ENCODE assay signal across 1 cellular context in the genomic region with DNA sequence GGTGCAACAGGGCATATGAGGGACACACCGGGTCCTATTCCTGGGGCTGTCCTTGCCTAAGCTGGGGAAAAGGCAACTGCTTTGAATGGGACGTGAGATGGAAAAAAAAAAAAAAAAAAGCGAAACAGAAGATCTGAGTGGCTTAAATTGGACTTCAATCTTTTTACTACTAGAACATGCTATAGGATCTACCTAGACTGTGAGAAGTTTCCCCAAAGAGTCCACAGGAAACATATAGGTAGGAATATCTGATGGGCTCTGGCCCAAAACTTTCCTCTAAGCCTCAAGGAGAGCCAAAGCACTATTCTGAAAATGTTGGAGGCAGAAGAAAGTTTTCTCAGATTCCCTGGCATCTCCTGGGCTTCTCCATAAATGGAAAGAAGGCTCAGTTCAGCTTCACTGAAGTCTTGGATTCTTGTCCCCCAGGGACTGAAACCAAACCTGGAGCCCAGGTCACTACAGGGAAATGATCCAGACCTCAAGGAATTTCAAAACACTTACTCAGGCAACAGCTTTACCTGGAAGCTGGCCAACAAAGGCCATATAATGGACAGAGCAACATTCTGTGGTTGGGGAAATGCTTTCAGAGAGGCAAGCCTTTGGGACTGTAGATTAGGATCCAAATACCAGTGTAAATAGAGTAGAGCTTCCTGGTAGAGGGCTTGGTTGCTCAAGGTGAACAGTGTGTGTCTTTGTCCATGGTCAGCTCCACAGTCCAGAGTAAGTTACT.
TF ChIP-seq lines count a peak whose summit lies in the region.

No MANE protein-coding gene starts in this region.

TF ChIP-seq in HepG2, 621 proteins besides CTCF, POLR2A, EP300 and RAD21 (continued from another document):
- TF ChIP-seq, protein P1, sequence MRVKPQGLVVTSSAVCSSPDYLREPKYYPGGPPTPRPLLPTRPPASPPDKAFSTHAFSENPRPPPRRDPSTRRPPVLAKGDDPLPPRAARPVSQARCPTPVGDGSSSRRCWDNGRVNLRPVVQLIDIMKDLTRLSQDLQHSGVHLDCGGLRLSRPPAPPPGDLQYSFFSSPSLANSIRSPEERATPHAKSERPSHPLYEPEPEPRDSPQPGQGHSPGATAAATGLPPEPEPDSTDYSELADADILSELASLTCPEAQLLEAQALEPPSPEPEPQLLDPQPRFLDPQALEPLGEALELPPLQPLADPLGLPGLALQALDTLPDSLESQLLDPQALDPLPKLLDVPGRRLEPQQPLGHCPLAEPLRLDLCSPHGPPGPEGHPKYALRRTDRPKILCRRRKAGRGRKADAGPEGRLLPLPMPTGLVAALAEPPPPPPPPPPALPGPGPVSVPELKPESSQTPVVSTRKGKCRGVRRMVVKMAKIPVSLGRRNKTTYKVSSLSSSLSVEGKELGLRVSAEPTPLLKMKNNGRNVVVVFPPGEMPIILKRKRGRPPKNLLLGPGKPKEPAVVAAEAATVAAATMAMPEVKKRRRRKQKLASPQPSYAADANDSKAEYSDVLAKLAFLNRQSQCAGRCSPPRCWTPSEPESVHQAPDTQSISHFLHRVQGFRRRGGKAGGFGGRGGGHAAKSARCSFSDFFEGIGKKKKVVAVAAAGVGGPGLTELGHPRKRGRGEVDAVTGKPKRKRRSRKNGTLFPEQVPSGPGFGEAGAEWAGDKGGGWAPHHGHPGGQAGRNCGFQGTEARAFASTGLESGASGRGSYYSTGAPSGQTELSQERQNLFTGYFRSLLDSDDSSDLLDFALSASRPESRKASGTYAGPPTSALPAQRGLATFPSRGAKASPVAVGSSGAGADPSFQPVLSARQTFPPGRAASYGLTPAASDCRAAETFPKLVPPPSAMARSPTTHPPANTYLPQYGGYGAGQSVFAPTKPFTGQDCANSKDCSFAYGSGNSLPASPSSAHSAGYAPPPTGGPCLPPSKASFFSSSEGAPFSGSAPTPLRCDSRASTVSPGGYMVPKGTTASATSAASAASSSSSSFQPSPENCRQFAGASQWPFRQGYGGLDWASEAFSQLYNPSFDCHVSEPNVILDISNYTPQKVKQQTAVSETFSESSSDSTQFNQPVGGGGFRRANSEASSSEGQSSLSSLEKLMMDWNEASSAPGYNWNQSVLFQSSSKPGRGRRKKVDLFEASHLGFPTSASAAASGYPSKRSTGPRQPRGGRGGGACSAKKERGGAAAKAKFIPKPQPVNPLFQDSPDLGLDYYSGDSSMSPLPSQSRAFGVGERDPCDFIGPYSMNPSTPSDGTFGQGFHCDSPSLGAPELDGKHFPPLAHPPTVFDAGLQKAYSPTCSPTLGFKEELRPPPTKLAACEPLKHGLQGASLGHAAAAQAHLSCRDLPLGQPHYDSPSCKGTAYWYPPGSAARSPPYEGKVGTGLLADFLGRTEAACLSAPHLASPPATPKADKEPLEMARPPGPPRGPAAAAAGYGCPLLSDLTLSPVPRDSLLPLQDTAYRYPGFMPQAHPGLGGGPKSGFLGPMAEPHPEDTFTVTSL (CRISPR knock-in tag; IDR thresholded peaks at IDR 0.05; ENCODE audit: borderline replicate concordance), result peak; percentile 75; the same call in 1 of the 2 replicates
- TF ChIP-seq HOXA3 (CRISPR knock-in tag; IDR thresholded peaks at IDR 0.05) (peak; percentile 19; the same call in 1 of the 2 replicates), GZF1 (CRISPR knock-in tag; IDR thresholded peaks at IDR 0.05) (no peak)
